Comparison of ENCODE assay signal across 1 cellular context in genomic region chr11:6603287-6604080, GRCh38.
TF ChIP-seq lines count a peak whose summit lies in the region.

Gene ILK, plus strand, starts transcription at chr11:6603774. Its CDS starts 498 bp downstream, at chr11:6604272.
Gene RRP8, minus strand, starts transcription at chr11:6603616. Its CDS starts 114 bp downstream, at chr11:6603502.

TF ChIP-seq in K562, 482 proteins besides CTCF, POLR2A, EP300 and RAD21 (continued from another document and continues in another):
- no peak for TF ChIP-seq RERE (CRISPR knock-in tag; IDR thresholded peaks at IDR 0.05; ENCODE audit: borderline replicate concordance)
- no peak for TF ChIP-seq GTF2F1 (IDR thresholded peaks at IDR 0.05; ENCODE audit: low read depth, low read length)
- TF ChIP-seq HNRNPLL (IDR thresholded peaks at IDR 0.05; ENCODE audit: low read depth, low read length, poor library complexity, severe bottlenecking) = no peak
- TF ChIP-seq ZNF398 (CRISPR knock-in tag; IDR thresholded peaks at IDR 0.05) = no peak
- TF ChIP-seq SMARCA5 (IDR thresholded peaks at IDR 0.05) = no peak
- TF ChIP-seq NEUROD1 (IDR thresholded peaks at IDR 0.05; ENCODE audit: borderline replicate concordance, low read depth, low read length, partially characterized antibody) = peak; percentile 86
- TF ChIP-seq RAD51 (IDR thresholded peaks at IDR 0.05; ENCODE audit: borderline replicate concordance, low read depth) = no peak; the same call in 1 of the 2 replicates
- TF ChIP-seq KDM2B (CRISPR knock-in tag; IDR thresholded peaks at IDR 0.05) = peak; percentile 85; the same call in 1 of the 2 replicates
- TF ChIP-seq HMG20B (CRISPR knock-in tag; IDR thresholded peaks at IDR 0.05) = no peak
- peak; percentile 75; the same call in 1 of the 2 replicates for TF ChIP-seq ZNF609 (CRISPR knock-in tag; IDR thresholded peaks at IDR 0.05; ENCODE audit: borderline replicate concordance)
- TF ChIP-seq PML (IDR thresholded peaks at IDR 0.05; ENCODE audit: low read length) = peak; percentile 71; the same call in 1 of the 2 replicates
- no peak for TF ChIP-seq MBD1 (CRISPR knock-in tag; IDR thresholded peaks at IDR 0.05)
- no peak for TF ChIP-seq RHOXF2B (CRISPR knock-in tag; conservative IDR thresholded peaks at IDR 0.05)
- TF ChIP-seq MEIS2 (IDR thresholded peaks at IDR 0.05; ENCODE audit: partially characterized antibody) = peak; percentile 57
- peak; percentile 86 for TF ChIP-seq TAF9B (IDR thresholded peaks at IDR 0.05; ENCODE audit: partially characterized antibody)
- TF ChIP-seq ZNF740 (CRISPR knock-in tag; IDR thresholded peaks at IDR 0.05) = no peak
- TF ChIP-seq ZNF740 (tag; IDR thresholded peaks at IDR 0.05) = peak in 1 of 2 experiments; percentile 53; a peak in 1 of 4 replicates
- no peak for TF ChIP-seq HNRNPK (IDR thresholded peaks at IDR 0.05; ENCODE audit: low read depth, low read length, poor library complexity, severe bottlenecking)
- peak; percentile 60 for TF ChIP-seq TBP (optimal IDR thresholded peaks at IDR 0.05; ENCODE audit: low read depth, low read length)
- TF ChIP-seq ZBTB40 (IDR thresholded peaks at IDR 0.05) = peak; percentile 53; the same call in 1 of the 2 replicates
- TF ChIP-seq ZBTB40 (CRISPR knock-in tag; IDR thresholded peaks at IDR 0.05) = no peak
- TF ChIP-seq ATF4 (CRISPR knock-in tag; IDR thresholded peaks at IDR 0.05) = 0 out of 2 replicates have a peak, but pooled peaks have one; percentile 58
- TF ChIP-seq CBFA2T3 (IDR thresholded peaks at IDR 0.05) = no peak
- no peak for TF ChIP-seq CHD2 (IDR thresholded peaks at IDR 0.05; ENCODE audit: low read depth, low read length)
